8 cellular contexts compared by ENCODE assay signal in the genomic region with DNA sequence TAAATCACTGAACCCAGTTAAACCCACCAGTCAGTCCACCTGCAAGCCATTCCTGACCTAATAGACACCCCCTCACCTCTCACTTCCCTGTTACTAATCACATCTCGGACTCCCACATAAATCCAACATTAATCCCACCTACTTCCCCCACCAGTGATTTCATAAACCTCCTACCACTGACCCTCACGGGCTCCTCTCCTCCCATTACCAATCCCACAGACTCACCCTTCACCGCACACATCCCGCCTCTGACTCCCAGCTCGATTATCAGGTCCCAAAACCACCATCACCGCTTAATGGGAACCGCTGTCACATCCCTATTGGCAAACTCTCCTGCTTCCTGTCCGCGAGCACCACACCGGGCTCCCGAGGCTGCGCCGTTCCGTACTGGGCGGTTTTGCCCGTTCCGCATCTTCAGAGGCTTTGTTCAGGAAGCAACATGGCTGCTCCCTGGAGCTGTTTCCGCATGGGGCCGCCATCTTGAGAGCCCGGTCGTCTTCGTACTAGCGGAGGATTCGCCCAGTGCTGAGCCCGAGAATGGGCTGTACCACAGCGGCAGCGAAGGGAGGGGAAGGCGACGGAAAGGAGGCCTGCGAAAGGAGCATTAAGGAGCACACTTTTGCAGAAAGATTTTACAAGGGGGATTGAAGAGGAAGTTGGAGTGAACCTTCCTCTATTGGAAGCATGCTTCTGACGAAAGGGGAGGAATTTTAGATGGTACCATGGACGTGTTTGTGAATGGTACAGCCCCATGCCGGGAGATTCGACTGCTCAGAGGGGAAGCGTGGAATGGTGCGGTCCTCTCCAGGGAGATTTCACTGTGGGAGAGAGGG. TPM values are rescaled to one million over a fixed set of nuclear protein-coding genes. Genes with fewer than 3 reads are reported as not detected.
A peak's percentile ranks its signal among the peaks of the same experiment; 100 is the strongest.
DNase-seq lines count a peak whose midpoint lies in the region; ATAC-seq, FAIRE-seq and TF ChIP-seq lines count a peak whose summit lies in the region.

ZNF300 (minus strand) TSS at position 502 of the 833 bp plus-strand sequence. CDS start 1,825 bp downstream, outside the sequence.

- H3K27ac ChIP-seq in right cardiac atrium (ENCODE audit: low read length) (peak within 1 kb of the TSS; percentile 55), transverse colon (peak within 1 kb of the TSS; percentile 11 to 68 (median 58))

- peaks cover 22 to 25% of the 10 kb centered on the region in 2 donors for H3K27me3 Mint-ChIP-seq in T-cell

- TF ChIP-seq POLR2A in transverse colon (IDR thresholded peaks at IDR 0.05), result peak; percentile 16

- H3K27ac Mint-ChIP-seq in T-cell, result peak within 1 kb of the TSS; percentile 83 to 95

- peaks cover 26% of the 10 kb centered on the region for H3K36me3 Mint-ChIP-seq in T-cell

- H3K9me3 Mint-ChIP-seq in T-cell, result peaks cover 33 to 69% (median 51%) of the 10 kb centered on the region in 3 donors

- peaks cover 0 to 25% (median 12%) of the 10 kb centered on the region in 4 donors for H3K36me3 ChIP-seq in transverse colon

- intact Hi-C loops in right cardiac atrium (cut with DNase I) (no loop called here), transverse colon (cut with DNase I; ENCODE audit: low total_unique reads) (no loop called here)

- H3K4me3 Mint-ChIP-seq in T-cell, result peak within 1 kb of the TSS; percentile 82 to 87 (median 85)

- DNase-seq in D341Med (ENCODE audit: low spot score), result peak; percentile 24
- DNase-seq in HTR-8/SVneo (ENCODE audit: insufficient read length, low spot score), result peak; percentile 62
- peak in 33 of 34 experiments; percentile 11 to 76 (median 44) for DNase-seq in T-cell
- peak; percentile 98 for DNase-seq in astrocyte of the hippocampus (ENCODE audit: low read depth, low spot score)
- DNase-seq in right cardiac atrium, result peak; percentile 91 to 94 (median 93)
- peak; percentile 89 for DNase-seq in pons (ENCODE audit: low spot score)
- peak; percentile 79 for DNase-seq in transverse colon

- no peak for TF ChIP-seq EP300 in transverse colon (IDR thresholded peaks at IDR 0.05; ENCODE audit: low read depth)

- in situ Hi-C loops in transverse colon (cut with MboI; ENCODE audit: low pct_ligation_motif_present in 1 of 4, low pct_unique_long_range_greater_than_20kb in 1 of 4, low sequenced_read_pairs in 3 of 4), result no loop called here

- H3K4me1 ChIP-seq in right cardiac atrium (ENCODE audit: control insufficient read depth, insufficient read depth, low read length) (no peaks in the 10 kb centered on the region), transverse colon (peaks cover 0 to 5% (median 0%) of the 10 kb centered on the region in 4 donors)

- H3K4me3 ChIP-seq in right cardiac atrium (ENCODE audit: low read length) (peak within 1 kb of the TSS; percentile 52), transverse colon (peak within 1 kb of the TSS; percentile 31 to 52 (median 40))

- WGBS in right cardiac atrium, result 5% methylated on average over 36 of the region's 36 CpGs
- 20 to 28% methylated on average over 8 to 36 of the region's 36 CpGs for WGBS in transverse colon (ENCODE audit: low coverage in 1 of 2), 2 donors

- peak; percentile 74 for FAIRE-seq in HTR-8/SVneo (lab: Jason Lieb, UNC)

- no peaks in the 10 kb centered on the region for H3K27me3 ChIP-seq in right cardiac atrium (ENCODE audit: control insufficient read depth, insufficient read depth)
- no peaks in the 10 kb centered on the region for H3K27me3 ChIP-seq in transverse colon

- H3K4me1 Mint-ChIP-seq in T-cell, result peaks cover 0 to 8% (median 4%) of the 10 kb centered on the region in 3 donors

- H3K9me3 ChIP-seq in right cardiac atrium (ENCODE audit: control insufficient read depth, low read length), result peaks cover 2% of the 10 kb centered on the region
- peaks cover 40 to 58% of the 10 kb centered on the region in 2 donors for H3K9me3 ChIP-seq in transverse colon

- peak; percentile 75 to 99 (median 91) for ATAC-seq in T-cell (replicated peaks in 1 of 4)
- peak; percentile 99 to 100 for ATAC-seq in right cardiac atrium
- no peak for ATAC-seq in HG03378 (IDR thresholded peaks at IDR 0.05; ENCODE audit: unreplicated experiment)

- POLR2A ChIA-PET in T-cell (lab: Charles Lee), result no interaction called here

- CTCF ChIA-PET in T-cell (lab: Charles Lee), result no interaction called here

- TF ChIP-seq CTCF in transverse colon (IDR thresholded peaks at IDR 0.05), result no peak

RNA-seq across cellular contexts. Expression of gene ZNF300, which starts in this region (rescaled TPM):
- 1 to 10 TPM in 4 of 5 donors, under 1 TPM in 1; 0.86 to 2.8 (median 1.5) TPM for total RNA-seq in T-cell
- 1 to 10 TPM; 1.4 to 2.5 (median 1.6) TPM for total RNA-seq in right cardiac atrium
- 1.6 TPM for polyA plus RNA-seq in right cardiac atrium
- total RNA-seq in transverse colon, result 1 to 10 TPM; 1.4 to 4.8 (median 3.2) TPM

Comparison
In these comparisons a context has a peak if more than half of its experiments do, and no peak if none do; other contexts are left out.
1. DNase-seq: peak in every context shown above with its lines; median percentile 98 in astrocyte of the hippocampus; 93 in right cardiac atrium; 89 in pons; 79 in transverse colon; 62 in HTR-8/SVneo; 44 in T-cell; 24 in D341Med.